In the genomic region with DNA sequence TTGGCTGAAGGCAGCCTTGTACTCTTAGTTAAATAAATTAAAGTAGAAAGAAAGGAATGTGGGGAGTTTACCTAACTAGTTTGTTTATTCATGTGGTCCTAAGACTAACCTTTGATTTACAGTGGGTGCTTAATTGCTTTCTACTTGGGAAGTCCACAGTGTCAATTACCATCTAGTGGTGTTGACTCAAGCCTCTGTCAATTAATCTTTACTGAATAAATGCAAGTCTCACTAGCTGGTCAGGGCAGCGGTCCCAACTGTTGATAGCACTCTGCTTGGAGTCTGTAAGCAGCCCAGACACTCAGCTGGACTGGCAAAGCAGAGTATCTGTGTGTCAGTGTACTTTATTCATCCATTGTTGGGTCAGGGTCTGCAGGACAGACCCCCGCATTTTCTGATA, we compare ENCODE assay signal across 3 cellular contexts.
TF ChIP-seq lines count a peak whose summit lies in the region.

No MANE protein-coding gene starts in this region.

TF ChIP-seq in HepG2, 621 proteins besides CTCF, POLR2A, EP300 and RAD21:
- TF ChIP-seq EHMT2 (IDR thresholded peaks at IDR 0.05; ENCODE audit: borderline replicate concordance, low read depth, low read length) (no peak), GABPA (IDR thresholded peaks at IDR 0.05; ENCODE audit: low read depth, low read length) (no peak), GABPA (CRISPR knock-in tag; IDR thresholded peaks at IDR 0.05; ENCODE audit: low read depth) (no peak), SRSF9 (IDR thresholded peaks at IDR 0.05; ENCODE audit: borderline replicate concordance, insufficient read depth, low read depth, low read length, poor library complexity, severe bottlenecking) (no peak), TBX3 (IDR thresholded peaks at IDR 0.05; ENCODE audit: borderline replicate concordance) (no peak), CC2D1A (CRISPR knock-in tag; IDR thresholded peaks at IDR 0.05) (no peak), ZNF253 (CRISPR knock-in tag; IDR thresholded peaks at IDR 0.05; ENCODE audit: borderline replicate concordance) (peak; percentile 91; the same call in 1 of the 2 replicates)
- TF ChIP-seq, protein P1, sequence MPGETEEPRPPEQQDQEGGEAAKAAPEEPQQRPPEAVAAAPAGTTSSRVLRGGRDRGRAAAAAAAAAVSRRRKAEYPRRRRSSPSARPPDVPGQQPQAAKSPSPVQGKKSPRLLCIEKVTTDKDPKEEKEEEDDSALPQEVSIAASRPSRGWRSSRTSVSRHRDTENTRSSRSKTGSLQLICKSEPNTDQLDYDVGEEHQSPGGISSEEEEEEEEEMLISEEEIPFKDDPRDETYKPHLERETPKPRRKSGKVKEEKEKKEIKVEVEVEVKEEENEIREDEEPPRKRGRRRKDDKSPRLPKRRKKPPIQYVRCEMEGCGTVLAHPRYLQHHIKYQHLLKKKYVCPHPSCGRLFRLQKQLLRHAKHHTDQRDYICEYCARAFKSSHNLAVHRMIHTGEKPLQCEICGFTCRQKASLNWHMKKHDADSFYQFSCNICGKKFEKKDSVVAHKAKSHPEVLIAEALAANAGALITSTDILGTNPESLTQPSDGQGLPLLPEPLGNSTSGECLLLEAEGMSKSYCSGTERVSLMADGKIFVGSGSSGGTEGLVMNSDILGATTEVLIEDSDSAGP (CRISPR knock-in tag; IDR thresholded peaks at IDR 0.05; ENCODE audit: borderline replicate concordance): no peak
- TF ChIP-seq, protein P2, sequence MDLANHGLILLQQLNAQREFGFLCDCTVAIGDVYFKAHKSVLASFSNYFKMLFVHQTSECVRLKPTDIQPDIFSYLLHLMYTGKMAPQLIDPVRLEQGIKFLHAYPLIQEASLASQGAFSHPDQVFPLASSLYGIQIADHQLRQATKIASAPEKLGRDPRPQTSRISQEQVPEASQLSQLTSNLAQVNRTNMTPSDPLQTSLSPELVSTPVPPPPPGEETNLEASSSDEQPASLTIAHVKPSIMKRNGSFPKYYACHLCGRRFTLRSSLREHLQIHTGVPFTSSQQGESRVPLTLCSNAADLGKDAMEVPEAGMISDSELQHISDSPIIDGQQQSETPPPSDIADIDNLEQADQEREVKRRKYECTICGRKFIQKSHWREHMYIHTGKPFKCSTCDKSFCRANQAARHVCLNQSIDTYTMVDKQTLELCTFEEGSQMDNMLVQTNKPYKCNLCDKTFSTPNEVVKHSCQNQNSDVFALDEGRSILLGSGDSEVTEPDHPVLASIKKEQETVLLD (CRISPR knock-in tag; IDR thresholded peaks at IDR 0.05; ENCODE audit: low read depth): no peak

TF ChIP-seq in K562, 482 proteins besides CTCF, POLR2A, EP300 and RAD21:
- TF ChIP-seq FOXJ3 (CRISPR knock-in tag; IDR thresholded peaks at IDR 0.05) (no peak), FOXA3 (CRISPR knock-in tag; conservative IDR thresholded peaks at IDR 0.05 in 1 of 2, IDR thresholded peaks at IDR 0.05 in 1 of 2) (peak; percentile 68 to 75; a peak in 3 of 4 replicates)

TF ChIP-seq in liver, 16 proteins besides CTCF, POLR2A, EP300 and RAD21:
- TF ChIP-seq, protein P3, sequence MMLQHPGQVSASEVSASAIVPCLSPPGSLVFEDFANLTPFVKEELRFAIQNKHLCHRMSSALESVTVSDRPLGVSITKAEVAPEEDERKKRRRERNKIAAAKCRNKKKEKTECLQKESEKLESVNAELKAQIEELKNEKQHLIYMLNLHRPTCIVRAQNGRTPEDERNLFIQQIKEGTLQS (IDR thresholded peaks at IDR 0.05): no peak
- TF ChIP-seq RXRA (IDR thresholded peaks at IDR 0.05) (no peak), FOXA2 (IDR thresholded peaks at IDR 0.05) (no peak), TAF1 (conservative IDR thresholded peaks at IDR 0.05) (no peak), NR2F2 (IDR thresholded peaks at IDR 0.05) (no peak), GABPA (IDR thresholded peaks at IDR 0.05 in 1 of 2, conservative IDR thresholded peaks at IDR 0.05 in 1 of 2) (no peak), JUND (IDR thresholded peaks at IDR 0.05) (no peak), YY1 (IDR thresholded peaks at IDR 0.05) (no peak), FOXA1 (IDR thresholded peaks at IDR 0.05) (no peak)
- TF ChIP-seq, protein P4, sequence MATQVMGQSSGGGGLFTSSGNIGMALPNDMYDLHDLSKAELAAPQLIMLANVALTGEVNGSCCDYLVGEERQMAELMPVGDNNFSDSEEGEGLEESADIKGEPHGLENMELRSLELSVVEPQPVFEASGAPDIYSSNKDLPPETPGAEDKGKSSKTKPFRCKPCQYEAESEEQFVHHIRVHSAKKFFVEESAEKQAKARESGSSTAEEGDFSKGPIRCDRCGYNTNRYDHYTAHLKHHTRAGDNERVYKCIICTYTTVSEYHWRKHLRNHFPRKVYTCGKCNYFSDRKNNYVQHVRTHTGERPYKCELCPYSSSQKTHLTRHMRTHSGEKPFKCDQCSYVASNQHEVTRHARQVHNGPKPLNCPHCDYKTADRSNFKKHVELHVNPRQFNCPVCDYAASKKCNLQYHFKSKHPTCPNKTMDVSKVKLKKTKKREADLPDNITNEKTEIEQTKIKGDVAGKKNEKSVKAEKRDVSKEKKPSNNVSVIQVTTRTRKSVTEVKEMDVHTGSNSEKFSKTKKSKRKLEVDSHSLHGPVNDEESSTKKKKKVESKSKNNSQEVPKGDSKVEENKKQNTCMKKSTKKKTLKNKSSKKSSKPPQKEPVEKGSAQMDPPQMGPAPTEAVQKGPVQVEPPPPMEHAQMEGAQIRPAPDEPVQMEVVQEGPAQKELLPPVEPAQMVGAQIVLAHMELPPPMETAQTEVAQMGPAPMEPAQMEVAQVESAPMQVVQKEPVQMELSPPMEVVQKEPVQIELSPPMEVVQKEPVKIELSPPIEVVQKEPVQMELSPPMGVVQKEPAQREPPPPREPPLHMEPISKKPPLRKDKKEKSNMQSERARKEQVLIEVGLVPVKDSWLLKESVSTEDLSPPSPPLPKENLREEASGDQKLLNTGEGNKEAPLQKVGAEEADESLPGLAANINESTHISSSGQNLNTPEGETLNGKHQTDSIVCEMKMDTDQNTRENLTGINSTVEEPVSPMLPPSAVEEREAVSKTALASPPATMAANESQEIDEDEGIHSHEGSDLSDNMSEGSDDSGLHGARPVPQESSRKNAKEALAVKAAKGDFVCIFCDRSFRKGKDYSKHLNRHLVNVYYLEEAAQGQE (IDR thresholded peaks at IDR 0.05): no peak
- TF ChIP-seq, protein P5, sequence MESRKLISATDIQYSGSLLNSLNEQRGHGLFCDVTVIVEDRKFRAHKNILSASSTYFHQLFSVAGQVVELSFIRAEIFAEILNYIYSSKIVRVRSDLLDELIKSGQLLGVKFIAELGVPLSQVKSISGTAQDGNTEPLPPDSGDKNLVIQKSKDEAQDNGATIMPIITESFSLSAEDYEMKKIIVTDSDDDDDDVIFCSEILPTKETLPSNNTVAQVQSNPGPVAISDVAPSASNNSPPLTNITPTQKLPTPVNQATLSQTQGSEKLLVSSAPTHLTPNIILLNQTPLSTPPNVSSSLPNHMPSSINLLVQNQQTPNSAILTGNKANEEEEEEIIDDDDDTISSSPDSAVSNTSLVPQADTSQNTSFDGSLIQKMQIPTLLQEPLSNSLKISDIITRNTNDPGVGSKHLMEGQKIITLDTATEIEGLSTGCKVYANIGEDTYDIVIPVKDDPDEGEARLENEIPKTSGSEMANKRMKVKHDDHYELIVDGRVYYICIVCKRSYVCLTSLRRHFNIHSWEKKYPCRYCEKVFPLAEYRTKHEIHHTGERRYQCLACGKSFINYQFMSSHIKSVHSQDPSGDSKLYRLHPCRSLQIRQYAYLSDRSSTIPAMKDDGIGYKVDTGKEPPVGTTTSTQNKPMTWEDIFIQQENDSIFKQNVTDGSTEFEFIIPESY (IDR thresholded peaks at IDR 0.05): no peak
